Comparison of ENCODE assay signal across 9 cellular contexts in the genomic region with DNA sequence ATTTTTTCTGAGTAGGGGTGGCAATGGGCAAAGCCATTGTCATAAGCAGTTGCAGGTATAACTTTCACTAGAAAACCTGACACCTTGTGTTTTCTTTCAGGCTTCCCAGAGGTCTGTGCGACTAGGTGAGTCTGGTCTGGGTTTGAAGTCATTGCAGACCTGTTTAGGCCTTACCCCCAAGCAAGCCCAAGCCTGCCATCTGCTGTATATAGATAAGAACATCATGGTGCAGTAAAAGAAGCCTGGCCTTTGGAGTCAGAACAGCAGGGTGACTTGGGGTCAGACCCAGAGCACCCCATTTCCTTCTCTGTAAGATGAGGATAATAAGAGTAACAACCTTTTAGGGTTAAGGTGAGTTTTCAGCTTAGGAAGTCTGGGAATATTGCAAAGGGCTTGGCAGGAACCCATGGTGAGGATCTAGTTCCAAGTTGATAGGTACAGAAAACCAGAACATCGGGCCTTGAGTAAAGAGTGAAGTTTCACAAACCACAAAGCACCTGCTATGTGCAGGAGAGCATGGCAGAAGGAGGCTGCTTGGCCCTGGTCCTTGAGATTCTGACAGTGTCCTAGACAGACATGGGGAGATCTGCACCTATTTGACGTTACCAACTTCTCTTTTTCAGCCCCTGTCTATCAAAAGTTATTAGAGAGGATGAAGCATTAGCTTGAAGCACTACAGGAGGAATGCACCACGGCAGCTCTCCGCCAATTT. TPM values are rescaled to one million over a fixed set of nuclear protein-coding genes. Genes with fewer than 3 reads are reported as not detected.
A peak's percentile ranks its signal among the peaks of the same experiment; 100 is the strongest.
DNase-seq lines count a peak whose midpoint lies in the region; ATAC-seq, FAIRE-seq and TF ChIP-seq lines count a peak whose summit lies in the region.
"Had no signal": no experiment of that assay in that cellular context is flagged by ENCODE, and none has a peak within 500 bp of the region (broad histone marks: within the 10 kb centered on the region; RNA-seq: fewer than 3 reads in every experiment).

No MANE protein-coding gene starts in this region.

- no peaks in the 10 kb centered on the region for H3K27me3 Mint-ChIP-seq in CD4-positive, alpha-beta memory T cell
- H3K27me3 Mint-ChIP-seq: natural killer cell treated with Interleukin-12 subunit alpha and Interleukin-12 subunit beta and Interleukin-15 and Interleukin-18, amount 100 ng/mL, for 72 hours had no signal

- no peak overlapping the region for H3K4me3 ChIP-seq in CD4-positive, alpha-beta memory T cell (ENCODE audit: low read length in 2 of 2)
- no peak overlapping the region for H3K4me3 ChIP-seq in pancreas

- POLR2A ChIA-PET in CD4-positive, alpha-beta memory T cell (lab: Charles Lee; ENCODE audit: partially characterized antibody), result no interaction called here

- no peak overlapping the region for H3K27ac ChIP-seq in CD4-positive, alpha-beta memory T cell (ENCODE audit: low read depth, low read length)
- no peak overlapping the region for H3K27ac ChIP-seq in pancreas

- no peaks in the 10 kb centered on the region for H3K9me3 ChIP-seq in CD4-positive, alpha-beta memory T cell (ENCODE audit: control insufficient read depth in 1 of 2, low read length in 2 of 2)
- no peaks in the 10 kb centered on the region for H3K9me3 ChIP-seq in pancreas

- CTCF ChIA-PET in CD4-positive, alpha-beta memory T cell (lab: Charles Lee; ENCODE audit: partially characterized antibody), result interaction anchor here (0.7 to 3.5 kb wide), 16 partner anchors 10 to 174 kb away, joined by 3 to 15 read pairs (median 3); a partner anchor contains a TSS

- FAIRE-seq in GM12892 (lab: Jason Lieb, UNC) (peak; percentile 80), pancreas (lab: Jason Lieb, UNC) (no peak)

- no peaks in the 10 kb centered on the region for H3K27me3 ChIP-seq in CD4-positive, alpha-beta memory T cell (ENCODE audit: insufficient read depth, low read length)
- H3K27me3 ChIP-seq in pancreas, result no peaks in the 10 kb centered on the region

- H3K36me3 ChIP-seq in CD4-positive, alpha-beta memory T cell (ENCODE audit: insufficient read depth, low read length), result no peaks in the 10 kb centered on the region
- H3K36me3 ChIP-seq in pancreas, result no peaks in the 10 kb centered on the region

- 79 to 84% methylated on average over 5 of the region's 5 CpGs for WGBS in pancreas, 2 donors

- TF ChIP-seq CTCF in pancreas (IDR thresholded peaks at IDR 0.05), result peak in 1 of 4 donors; percentile 5

- ATAC-seq in HG02981 (IDR thresholded peaks at IDR 0.05; ENCODE audit: unreplicated experiment) (peak; percentile 61), pancreas (peak in 3 of 4 donors; percentile 28 to 44 (median 30)), HG03139 (IDR thresholded peaks at IDR 0.05; ENCODE audit: unreplicated experiment) (no peak)

- peak in 4 of 5 donors; percentile 32 to 44 (median 38) for DNase-seq in CD4-positive, alpha-beta memory T cell
- DNase-seq in GM12892 (ENCODE audit: insufficient read length) (no peak), NCI-H774 (lab: John Stamatoyannopoulos, UW) (peak; percentile 5), dermis microvascular lymphatic vessel endothelial cell (ENCODE audit: low read depth in 2 of 2) (peak; percentile 28 to 68), pancreas (no peak)
- no peak for DNase-seq in stimulated activated naive CD4-positive, alpha-beta T cell treated with Interleukin-2 at 50 U/mL for 16 hours (lab: John Stamatoyannopoulos, UW)

- H3K4me1 ChIP-seq in CD4-positive, alpha-beta memory T cell (ENCODE audit: insufficient read depth, low read length), result no peaks in the 10 kb centered on the region
- H3K4me1 ChIP-seq in pancreas, result no peaks in the 10 kb centered on the region

- H3K9me3 Mint-ChIP-seq in CD4-positive, alpha-beta memory T cell, result no peaks in the 10 kb centered on the region
- H3K9me3 Mint-ChIP-seq: natural killer cell treated with Interleukin-12 subunit alpha and Interleukin-12 subunit beta and Interleukin-15 and Interleukin-18, amount 100 ng/mL, for 72 hours had no signal

- intact Hi-C loops in CD4-positive, alpha-beta memory T cell (cut with micrococcal nuclease), result loop anchor here (1.0 kb wide), 2 partner anchors 117 to 175 kb away; no protein-coding TSS in a partner anchor
- intact Hi-C loops in pancreas (cut with DNase I), result no loop called here

- H3K4me1 Mint-ChIP-seq in CD4-positive, alpha-beta memory T cell, result peaks cover 0 to 4% (median under 1%) of the 10 kb centered on the region in 4 donors

- no peak for TF ChIP-seq POLR2A in GM12892 (IDR thresholded peaks at IDR 0.05; ENCODE audit: low read depth, low read length)

- H3K27ac Mint-ChIP-seq in CD4-positive, alpha-beta memory T cell, result no peak overlapping the region
- H3K27ac Mint-ChIP-seq: natural killer cell treated with Interleukin-12 subunit alpha and Interleukin-12 subunit beta and Interleukin-15 and Interleukin-18, amount 100 ng/mL, for 72 hours had no signal

- H3K4me3 Mint-ChIP-seq in CD4-positive, alpha-beta memory T cell, result no peak overlapping the region
- H3K4me3 Mint-ChIP-seq: natural killer cell treated with Interleukin-12 subunit alpha and Interleukin-12 subunit beta and Interleukin-15 and Interleukin-18, amount 100 ng/mL, for 72 hours had no signal

- no peaks in the 10 kb centered on the region for H3K36me3 Mint-ChIP-seq in CD4-positive, alpha-beta memory T cell
- H3K36me3 Mint-ChIP-seq: natural killer cell treated with Interleukin-12 subunit alpha and Interleukin-12 subunit beta and Interleukin-15 and Interleukin-18, amount 100 ng/mL, for 72 hours had no signal

RNA-seq across cellular contexts. Expression of a gene that starts 33.9 kb away (rescaled TPM):
- 10 to 100 TPM; 12.7 to 13.2 TPM for total RNA-seq in CD4-positive, alpha-beta memory T cell
- polyA plus RNA-seq in CD4-positive, alpha-beta memory T cell, result 1 to 10 TPM; 3.7 to 7.3 TPM
- 0.66 TPM for polyA plus RNA-seq in GM12892 (2012; ENCODE audit: missing spikeins)
- 2.4 and 10.5 TPM in 2 replicates for total RNA-seq in dermis microvascular lymphatic vessel endothelial cell
- total RNA-seq in pancreas, result 10 to 100 TPM in 3 of 6 donors, 1 to 10 TPM in 3; 3.7 to 50.1 (median 12.2) TPM
- polyA plus RNA-seq in pancreas, result 10 to 100 TPM; 14.2 to 17.6 TPM
- total RNA-seq: natural killer cell treated with Interleukin-12 subunit alpha and Interleukin-12 subunit beta and Interleukin-15 and Interleukin-18, amount 100 ng/mL, for 72 hours had no signal

Comparison
In these comparisons a context has a peak if more than half of its experiments do, and no peak if none do; other contexts are left out.
1. DNase-seq: peak in CD4-positive, alpha-beta memory T cell (4 of 5), NCI-H774 (single experiment) and dermis microvascular lymphatic vessel endothelial cell (2 of 2); none in GM12892 (single experiment), pancreas (0 of 6) and stimulated activated naive CD4-positive, alpha-beta T cell treated with Interleukin-2 at 50 U/mL for 16 hours (single experiment).